Comparison of ENCODE assay signal across 12 cellular contexts in genomic region chr11:73189315-73189714, GRCh38. TPM values are rescaled to one million over a fixed set of nuclear protein-coding genes. Genes with fewer than 3 reads are reported as not detected.
A peak's percentile ranks its signal among the peaks of the same experiment; 100 is the strongest.
DNase-seq lines count a peak whose midpoint lies in the region; ATAC-seq and TF ChIP-seq lines count a peak whose summit lies in the region.
"Had no signal": no experiment of that assay in that cellular context is flagged by ENCODE, and none has a peak within 500 bp of the region (broad histone marks: within the 10 kb centered on the region; RNA-seq: fewer than 3 reads in every experiment).

No MANE protein-coding gene starts in this region.

- no peaks in the 10 kb centered on the region for H3K27me3 ChIP-seq in GM06990 (replicated peaks; ENCODE audit: control insufficient read depth, insufficient read depth, low read length)

- no peak for TF ChIP-seq CTCF in GM06990 (IDR thresholded peaks at IDR 0.05; ENCODE audit: insufficient read depth, low read length, poor library complexity, severe bottlenecking)

- DNase-seq in GM06990 (ENCODE audit: extremely low read depth, insufficient read length) (peak; percentile 61), RPMI8226 (peak; percentile 81), mesenteric fat pad (ENCODE audit: low spot score) (peak; percentile 84), DMS53 treated with DMSO at 0.1 percent for 48 hours (lab: John Stamatoyannopoulos, UW; ENCODE audit: unreplicated experiment) (no peak), NCI-H128 (lab: John Stamatoyannopoulos, UW; ENCODE audit: unreplicated experiment) (no peak)
- no peak for DNase-seq in stimulated activated CD4-positive, alpha-beta T cell treated with anti-CD3 and anti-CD28 coated beads, Interleukin-15, amount 100 ng/mL, for 24 hours
- DNase-seq: activated T-cell treated with anti-CD3 and anti-CD28 coated beads, Interleukin-2, amount 50 U/mL, for 4 hours; NCI-H526; T-helper 9 cell had no signal

- no peaks in the 10 kb centered on the region for H3K36me3 ChIP-seq in GM06990 (ENCODE audit: control insufficient read depth, insufficient read depth, low read length)

- peak; percentile 51 for ATAC-seq in GM21529 (IDR thresholded peaks at IDR 0.05; ENCODE audit: unreplicated experiment)
- no peak for ATAC-seq in HG02885 (IDR thresholded peaks at IDR 0.05; ENCODE audit: poor library complexity, unreplicated experiment)
- ATAC-seq: activated T-cell treated with anti-CD3 and anti-CD28 coated beads, Interleukin-2, amount 50 U/mL, for 4 hours; left colon had no signal

- H3K4me3 ChIP-seq in GM06990 (replicated peaks; ENCODE audit: low read depth, low read length), result no peak overlapping the region

RNA-seq across cellular contexts. Expression of gene P2RY2, which starts 28.8 kb away (rescaled TPM):
- 1.4 TPM for total RNA-seq in mesenteric fat pad
- total RNA-seq: activated T-cell treated with anti-CD3 and anti-CD28 coated beads, Interleukin-2, amount 50 U/mL, for 4 hours had no signal

RNA-seq across cellular contexts. Expression of gene FCHSD2, which starts 47.2 kb away (rescaled TPM):
- 54.9 TPM for total RNA-seq in mesenteric fat pad

Comparison
In these comparisons a context has a peak if more than half of its experiments do, and no peak if none do; other contexts are left out.
1. DNase-seq: peak in GM06990 (single experiment), RPMI8226 (single experiment) and mesenteric fat pad (single experiment); none in stimulated activated CD4-positive, alpha-beta T cell treated with anti-CD3 and anti-CD28 coated beads, Interleukin-15, amount 100 ng/mL, for 24 hours (single experiment), DMS53 treated with DMSO at 0.1 percent for 48 hours (single experiment) and NCI-H128 (single experiment).